In genomic region chr15:77634266-77634962, GRCh38 we compare ENCODE assay signal across 8 cellular contexts. TPM values are rescaled to one million over a fixed set of nuclear protein-coding genes. Genes with fewer than 3 reads are reported as not detected.
DNase-seq lines count a peak whose midpoint lies in the region; ATAC-seq, FAIRE-seq and TF ChIP-seq lines count a peak whose summit lies in the region.

No MANE protein-coding gene starts in this region.

- H3K9me1 ChIP-seq in K562 (ENCODE audit: control insufficient read depth, insufficient read depth, low read length): peaks cover 4% of the 10 kb centered on the region

- H3K27me3 ChIP-seq in K562 (ENCODE audit: control insufficient read depth in 2 of 2, insufficient read depth in 2 of 2, low read length in 2 of 2): peaks cover 13 to 39% of the 10 kb centered on the region in 2 experiments; a peak in 4 of 5 replicates

- peak; percentile 83 for ATAC-seq in K562
- ATAC-seq in HG03135 (IDR thresholded peaks at IDR 0.05; ENCODE audit: unreplicated experiment): no peak
- no peak for ATAC-seq in HG02885 (IDR thresholded peaks at IDR 0.05; ENCODE audit: poor library complexity, unreplicated experiment)

- no TSS peak for BruUV-seq in K562 (replicated peaks; lab: Mats Ljungman, UMichigan)

- H2AFZ ChIP-seq in K562 (ENCODE audit: low read depth, low read length): no peak overlapping the region

- POLR2A ChIA-PET in K562 (lab: Yijun Ruan, JAX): interaction anchor here (1.0 kb wide), 1 partner anchor 189 kb away, joined by 6 read pairs; no protein-coding TSS in a partner anchor

- H3K79me2 ChIP-seq in K562 (ENCODE audit: control insufficient read depth, insufficient read depth, low read length): peaks cover 26% of the 10 kb centered on the region

- peaks cover 19 to 52% of the 10 kb centered on the region in 2 experiments; a peak in 4 of 5 replicates for H3K4me1 ChIP-seq in K562 (replicated peaks in 1 of 2; ENCODE audit: control insufficient read depth in 2 of 2, insufficient read depth in 2 of 2, low read length in 2 of 2)

- no peak for TF ChIP-seq EP300 in Ishikawa (IDR thresholded peaks at IDR 0.05; ENCODE audit: borderline replicate concordance)
- no peak for TF ChIP-seq EP300 in K562 (IDR thresholded peaks at IDR 0.05; ENCODE audit: low read length)

- 5% methylated on average over 22 of the region's 34 CpGs for WGBS in K562 (ENCODE audit: insufficient coverage, low coverage, missing lambda C conversion rate)

- intact Hi-C loops in K562 (cut with micrococcal nuclease): loop anchor here (5.0 kb wide), 1 partner anchor 238 kb away; no protein-coding TSS in a partner anchor

- H3K36me3 ChIP-seq in K562 (ENCODE audit: control insufficient read depth, insufficient read depth, low read length): no peaks in the 10 kb centered on the region

- peak overlapping the region; percentile 98; the same call in 1 of the 2 replicates for H3K4me2 ChIP-seq in K562 (ENCODE audit: insufficient read depth, low read length)

- DNase-seq in DMS114 treated with DMSO at 0.1 percent for 48 hours (lab: John Stamatoyannopoulos, UW; ENCODE audit: unreplicated experiment) (peak; percentile 17), T-helper 9 cell (peak; percentile 27), K562 (ENCODE audit: extremely low read depth in 1 of 4, low spot score in 3 of 4) (peak; percentile 77 to 88 (median 81)), islet precursor cell (peak; percentile 94)
- DNase-seq in stimulated activated CD4-positive, alpha-beta T cell treated with anti-CD3 and anti-CD28 coated beads, Interleukin-2, amount 100 ng/mL, for 4 hours (ENCODE audit: low read depth): peak; percentile 31

- no peak overlapping the region for H3K4me3 ChIP-seq in K562

- H3K9me3 ChIP-seq in K562 (replicated peaks; ENCODE audit: control insufficient read depth, insufficient read depth, low read depth, low read length): no peaks in the 10 kb centered on the region

- in situ Hi-C loops in K562 (cut with MboI): no loop called here

- no peaks in the 10 kb centered on the region for H4K20me1 ChIP-seq in K562 (replicated peaks; ENCODE audit: control insufficient read depth, insufficient read depth, low read length)

- TF ChIP-seq CTCF in K562 (IDR thresholded peaks at IDR 0.05 in 2 of 3, conservative IDR thresholded peaks at IDR 0.05 in 1 of 3; ENCODE audit: insufficient read depth in 2 of 3, low read depth in 1 of 3, low read length in 3 of 3): peak; percentile 77 to 83 (median 81)

- no peak for TF ChIP-seq POLR2A in K562 (conservative IDR thresholded peaks at IDR 0.05)

- CTCF ChIA-PET in K562 (lab: Yijun Ruan, JAX; ENCODE audit: low intra/inter-chr PET ratio): interaction anchor here (0.5 to 4.2 kb wide), 6 partner anchors 25 to 698 kb away, joined by 3 to 97 read pairs (median 7); no protein-coding TSS in a partner anchor

- FAIRE-seq in K562 (lab: Jason Lieb, UNC): peak; percentile 92

- H3K9ac ChIP-seq in K562 (ENCODE audit: insufficient read depth in 1 of 2, low read depth in 2 of 2, low read length in 2 of 2): no peak overlapping the region

- TF ChIP-seq RAD21 in Ishikawa (IDR thresholded peaks at IDR 0.05; ENCODE audit: low read depth) (peak; percentile 50), K562 (CRISPR knock-in tag; conservative IDR thresholded peaks at IDR 0.05 in 1 of 2, IDR thresholded peaks at IDR 0.05 in 1 of 2) (peak in 1 of 2 experiments; percentile 51; a peak in 2 of 4 replicates)

- H3K27ac ChIP-seq in K562 (ENCODE audit: extremely low read depth, low read depth, low read length): no peak overlapping the region

TF ChIP-seq in Ishikawa, 13 proteins besides CTCF, POLR2A, EP300 and RAD21:
- TF ChIP-seq TCF12 (IDR thresholded peaks at IDR 0.05; ENCODE audit: low read depth): no peak
- no peak for TF ChIP-seq CEBPB (IDR thresholded peaks at IDR 0.05)

TF ChIP-seq in K562, 482 proteins besides CTCF, POLR2A, EP300 and RAD21 (continues in another document):
- TF ChIP-seq CBX3 (IDR thresholded peaks at IDR 0.05; ENCODE audit: borderline replicate concordance in 1 of 2, low read length in 2 of 2) (no peak), SPI1 (IDR thresholded peaks at IDR 0.05; ENCODE audit: borderline replicate concordance, low read depth, low read length) (peak; percentile 91), BRD9 (IDR thresholded peaks at IDR 0.05; ENCODE audit: low read depth, partially characterized antibody) (peak; percentile 59), SMARCC2 (IDR thresholded peaks at IDR 0.05; ENCODE audit: low read depth) (no peak), TRIM25 (IDR thresholded peaks at IDR 0.05; ENCODE audit: borderline replicate concordance) (no peak), KDM1A (IDR thresholded peaks at IDR 0.05) (peak; percentile 55 to 72; a peak in 3 of 4 replicates), DACH1 (IDR thresholded peaks at IDR 0.05; ENCODE audit: partially characterized antibody) (peak; percentile 44), TAF15 (IDR thresholded peaks at IDR 0.05; ENCODE audit: low read depth, low read length) (no peak), ZBTB7A (IDR thresholded peaks at IDR 0.05; ENCODE audit: borderline replicate concordance, control insufficient read depth, low read depth, low read length) (no peak; the same call in 1 of the 2 replicates), CREB5 (CRISPR knock-in tag; IDR thresholded peaks at IDR 0.05) (no peak), CREB3L1 (IDR thresholded peaks at IDR 0.05; ENCODE audit: borderline replicate concordance, low read depth) (no peak), RBM25 (IDR thresholded peaks at IDR 0.05; ENCODE audit: low read depth, low read length, severe bottlenecking) (peak; percentile 87), CREM (IDR thresholded peaks at IDR 0.05; ENCODE audit: low read depth) (peak; percentile 47; the same call in 1 of the 2 replicates), ZNF263 (CRISPR knock-in tag; IDR thresholded peaks at IDR 0.05; ENCODE audit: borderline replicate concordance) (peak; percentile 23; the same call in 1 of the 2 replicates)

RNA-seq across cellular contexts. Expression of gene LINGO1, which starts 1.7 kb away (rescaled TPM):
- 11.5 and 26.9 TPM in 2 replicates for total RNA-seq in K562 (2011; cell fraction: chromatin; rRNA removed; ENCODE audit: low replicate concordance)
- 18.7 and 19.2 TPM in 2 replicates for total RNA-seq in K562 (2011; cell fraction: nucleolus; rRNA removed)
- 24.1 and 38.6 TPM in 2 replicates for total RNA-seq in K562 (2011; cell fraction: nucleoplasm; rRNA removed)
- total RNA-seq in K562 (2014; rRNA removed) (2.1 and 3.3 TPM in 2 replicates), K562 (2014; rRNA removed; fragmentation: Illumina TruSeq; extraction: Trizol) (0.65 and 0.73 TPM in 2 replicates), K562 (2015; rRNA removed; fragmentation: Illumina TruSeq; extraction: Trizol) (2.0 TPM in 2 replicates), K562 (2021) (14.3 and 14.8 TPM in 2 replicates)
- polyA plus RNA-seq in K562 (2011; rRNA removed) (12.4 and 19.4 TPM in 2 replicates), K562 (2014; fragmentation: Illumina TruSeq; extraction: Trizol) (15.3 and 19.0 TPM in 2 replicates), K562 (2014; fragmentation: Nextera tagmentation; extraction: Ambion mirVana) (under 1 TPM; 0.07 to 0.08 TPM), K562 (2014; rRNA removed) (8.1 and 9.3 TPM in 2 replicates)
- polyA plus RNA-seq in K562 (2011; cell fraction: cytosol; rRNA removed): 14.2 and 25.6 TPM in 2 replicates
- 10.6 and 19.2 TPM in 2 replicates for polyA plus RNA-seq in K562 (2011; cell fraction: nucleus; rRNA removed)
- 8.0 and 8.2 TPM in 2 replicates for polyA plus RNA-seq in K562 (2012)
- polyA minus RNA-seq in K562 (2011; rRNA and poly(A)+ RNA removed): 5.8 and 8.8 TPM in 2 replicates
- 14.6 and 15.2 TPM in 2 replicates for polyA minus RNA-seq in K562 (2011; cell fraction: cytosol; rRNA and poly(A)+ RNA removed)
- 3.4 and 3.8 TPM in 2 replicates for polyA minus RNA-seq in K562 (2011; cell fraction: nucleus; rRNA and poly(A)+ RNA removed)

Comparison
In these comparisons a context has a peak if more than half of its experiments do, and no peak if none do; other contexts are left out.
1. DNase-seq: peak in every context shown above with its lines; median percentile 94 in islet precursor cell; 81 in K562; 31 in stimulated activated CD4-positive, alpha-beta T cell treated with anti-CD3 and anti-CD28 coated beads, Interleukin-2, amount 100 ng/mL, for 4 hours; 27 in T-helper 9 cell; 17 in DMS114 treated with DMSO at 0.1 percent for 48 hours.